Comparison of ENCODE assay signal across 8 cellular contexts in genomic region chr12:109995703-109996482, GRCh38. TPM values are rescaled to one million over a fixed set of nuclear protein-coding genes. Genes with fewer than 3 reads are reported as not detected.
DNase-seq lines count a peak whose midpoint lies in the region; ATAC-seq lines count a peak whose summit lies in the region.

Gene GIT2 (minus strand): TSS chr12:109996368. CDS start chr12:109996224, 144 bp downstream.

- H3K4me1 Mint-ChIP-seq in IgD-negative memory B cell = peaks cover 45 to 46% (median 45%) of the 10 kb centered on the region in 3 donors

- H3K36me3 Mint-ChIP-seq in IgD-negative memory B cell = no peaks in the 10 kb centered on the region

- H3K9me3 Mint-ChIP-seq in IgD-negative memory B cell = no peaks in the 10 kb centered on the region

- H3K27me3 Mint-ChIP-seq in IgD-negative memory B cell = no peaks in the 10 kb centered on the region

- ATAC-seq in GM21529 (IDR thresholded peaks at IDR 0.05; ENCODE audit: unreplicated experiment) = peak; percentile 55

- H3K4me3 Mint-ChIP-seq in IgD-negative memory B cell = peak within 1 kb of the TSS; percentile 92 to 99 (median 98)

- peak within 1 kb of the TSS; percentile 86 to 97 (median 97) for H3K27ac Mint-ChIP-seq in IgD-negative memory B cell

- DNase-seq in D341Med (ENCODE audit: low spot score) (peak; percentile 97), OCI-M1 (lab: John Stamatoyannopoulos, UW) (peak; percentile 96), activated T-cell treated with anti-CD3 and anti-CD28 coated beads for 24 hours (ENCODE audit: low read depth) (peak; percentile 91), epidermal melanocyte (ENCODE audit: insufficient read length, low spot score) (peak; percentile 84), middle frontal gyrus (ENCODE audit: extremely low spot score, low spot score) (peak; percentile 92)
- peak; percentile 88 to 89 for DNase-seq in stimulated activated CD8-positive, alpha-beta memory T cell treated with anti-CD3 and anti-CD28 coated beads, Interleukin-2, amount 100 ng/mL, for 1 hour (ENCODE audit: low read depth in 2 of 2)

RNA-seq across cellular contexts. Expression of gene GIT2, which starts in this region (rescaled TPM):
- 93.4 TPM for polyA plus RNA-seq in IgD-negative memory B cell

Comparison
In these comparisons a context has a peak if more than half of its experiments do, and no peak if none do; other contexts are left out.
1. Peak in every context shown above with its lines: DNase-seq and ATAC-seq.